ENCODE assay signal across 9 cellular contexts in genomic region chr10:100631192-100631591, GRCh38.
"Had no signal": no experiment of that assay in that cellular context is flagged by ENCODE, and none has a peak within 500 bp of the region (broad histone marks: within the 10 kb centered on the region; RNA-seq: fewer than 3 reads in every experiment).

No MANE protein-coding gene starts in this region.

- H3K4me3 ChIP-seq: GM23248, HAP-1 had no signal

- H3K27ac ChIP-seq: GM23248, HL-60 had no signal

- ATAC-seq: HCT116, HepG2 had no signal

- H3K9ac ChIP-seq: GM23248 had no signal

- H3K27ac Mint-ChIP-seq: HFFc6, IgD-negative memory B cell had no signal

- H3K9me3 Mint-ChIP-seq: HFFc6, IgD-negative memory B cell had no signal

- H3K9me3 ChIP-seq: HAP-1 had no signal

- DNase-seq: GM23248, GOT3, H7, HFFc6 had no signal

- H3K4me1 ChIP-seq: HAP-1 had no signal

- H3K36me3 ChIP-seq: HAP-1 had no signal

- H3K4me3 Mint-ChIP-seq: HFFc6, IgD-negative memory B cell had no signal
